In the genomic region with DNA sequence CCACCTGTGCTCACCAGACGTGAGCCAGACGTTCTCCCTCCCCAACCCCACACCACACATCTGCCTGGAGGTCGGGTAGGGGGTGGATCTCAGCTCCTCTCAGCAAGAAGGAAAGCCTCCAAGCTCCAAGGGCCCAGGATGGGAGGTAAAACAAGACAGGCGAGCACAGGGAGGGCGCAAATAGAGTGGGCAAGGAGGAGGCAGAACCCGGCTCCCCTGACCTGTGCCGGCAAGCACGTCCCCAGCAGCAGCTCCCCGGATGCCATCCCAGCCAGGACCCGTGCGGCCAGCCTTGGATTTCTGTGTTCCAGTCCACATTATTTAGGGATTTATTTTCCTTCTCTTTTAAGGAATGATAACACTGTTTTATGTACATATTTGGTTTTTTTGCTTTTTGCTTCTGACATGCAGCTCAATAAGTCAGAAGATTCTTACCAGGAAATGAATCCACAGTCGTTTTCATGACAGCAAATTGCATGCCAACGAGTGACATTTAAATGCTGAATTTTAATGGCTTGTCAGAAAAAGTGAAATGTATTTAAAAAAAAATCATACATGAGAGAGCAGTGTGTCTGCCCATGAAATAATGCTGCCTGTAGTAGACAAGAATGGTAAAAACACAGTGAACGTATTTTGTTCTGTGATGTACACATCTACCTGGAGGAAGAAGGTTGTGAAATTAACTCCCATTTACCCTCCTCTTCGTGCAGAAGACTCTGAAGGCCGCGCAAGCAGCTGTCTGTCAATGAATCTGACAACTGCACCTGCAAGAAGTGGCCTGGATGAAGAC, we compare ENCODE assay signal across 16 cellular contexts.
DNase-seq lines count a peak whose midpoint lies in the region; ATAC-seq and TF ChIP-seq lines count a peak whose summit lies in the region.
"Had no signal": no experiment of that assay in that cellular context is flagged by ENCODE, and none has a peak within 500 bp of the region (broad histone marks: within the 10 kb centered on the region; RNA-seq: fewer than 3 reads in every experiment).

No MANE protein-coding gene starts in this region.

- H3K79me2 ChIP-seq in trophoblast cell (ENCODE audit: control insufficient read depth, insufficient read depth, low read length, poor library complexity) = no peaks in the 10 kb centered on the region

- no peak for ATAC-seq in lung (ENCODE audit: insufficient read depth, low FRiP score)
- no peak for ATAC-seq in activated naive CD4-positive, alpha-beta T cell treated with anti-CD3 and anti-CD28 coated beads, Interleukin-2, amount 50 U/mL, for 72 hours
- no peak for ATAC-seq in stimulated activated effector memory CD8-positive, alpha-beta T cell treated with anti-CD3 and anti-CD28 coated beads, Interleukin-12 subunit alpha, Interleukin-12 subunit beta, amount 100 ng/mL, for 72 hours
- ATAC-seq: CD8-positive, alpha-beta T cell had no signal

- H2AK5ac ChIP-seq in trophoblast cell (ENCODE audit: low read length) = no peak overlapping the region

- no peak overlapping the region for H4K91ac ChIP-seq in trophoblast cell (ENCODE audit: low read depth, low read length)

- H3K4ac ChIP-seq in trophoblast cell (ENCODE audit: low read depth, low read length) = no peak overlapping the region

- no peak overlapping the region for H3K14ac ChIP-seq in trophoblast cell (ENCODE audit: low read length)

- H2BK5ac ChIP-seq in trophoblast cell (ENCODE audit: low read depth, low read length, poor library complexity) = no peak overlapping the region

- H3K4me3 ChIP-seq in lung (no peak overlapping the region), trophoblast cell (ENCODE audit: low read depth, low read length) (no peak overlapping the region)

- H3K27me3 ChIP-seq in lung (ENCODE audit: control insufficient read depth, insufficient read depth) (no peaks in the 10 kb centered on the region), trophoblast cell (ENCODE audit: insufficient read depth, low read length) (no peaks in the 10 kb centered on the region)

- peaks cover 8 to 25% of the 10 kb centered on the region in 2 donors for H3K36me3 Mint-ChIP-seq in activated naive CD4-positive, alpha-beta T cell treated with anti-CD3 and anti-CD28 coated beads, Interleukin-2, amount 50 U/mL, for 72 hours
- no peaks in the 10 kb centered on the region for H3K36me3 Mint-ChIP-seq in stimulated activated effector memory CD8-positive, alpha-beta T cell treated with anti-CD3 and anti-CD28 coated beads, Interleukin-12 subunit alpha, Interleukin-12 subunit beta, amount 100 ng/mL, for 72 hours
- H3K36me3 Mint-ChIP-seq in T-helper 2 cell treated with Interferon-gamma antibody and Interleukin-4, amounts not matched to agents 5 μg/mL and 100 μg/mL, for 36 hours (ENCODE audit: low read depth) = peaks cover 4% of the 10 kb centered on the region
- H3K36me3 Mint-ChIP-seq: CD14-positive monocyte; CD8-positive, alpha-beta T cell had no signal

- H3K9me3 ChIP-seq in lung (ENCODE audit: control insufficient read depth in 2 of 2, insufficient read depth in 1 of 2, low read length in 1 of 2) (peaks cover 5 to 6% of the 10 kb centered on the region in 2 donors), trophoblast cell (ENCODE audit: insufficient read depth, low read depth, low read length) (peaks cover 41% of the 10 kb centered on the region)

- no peak overlapping the region for H3K4me2 ChIP-seq in trophoblast cell (ENCODE audit: low read length)

- no peak overlapping the region for H4K12ac ChIP-seq in trophoblast cell (ENCODE audit: low read depth, low read length)

- 83 to 84% methylated on average over 17 of the region's 17 CpGs for WGBS in lung, 2 donors
- no CpG with 5 or more reads among the region's 17 CpGs for WGBS in trophoblast cell (ENCODE audit: extremely low coverage, insufficient coverage, insufficient read length)

- H3K79me1 ChIP-seq in trophoblast cell (ENCODE audit: low read length) = no peaks in the 10 kb centered on the region

- H3K27ac Mint-ChIP-seq in activated naive CD4-positive, alpha-beta T cell treated with anti-CD3 and anti-CD28 coated beads, Interleukin-2, amount 50 U/mL, for 72 hours = no peak overlapping the region
- no peak overlapping the region for H3K27ac Mint-ChIP-seq in stimulated activated effector memory CD8-positive, alpha-beta T cell treated with anti-CD3 and anti-CD28 coated beads, Interleukin-12 subunit alpha, Interleukin-12 subunit beta, amount 100 ng/mL, for 72 hours
- H3K27ac Mint-ChIP-seq in T-helper 2 cell treated with Interferon-gamma antibody and Interleukin-4, amounts not matched to agents 5 μg/mL and 100 μg/mL, for 36 hours = no peak overlapping the region
- H3K27ac Mint-ChIP-seq: CD14-positive monocyte; CD8-positive, alpha-beta T cell had no signal

- TF ChIP-seq CTCF in lung (IDR thresholded peaks at IDR 0.05; ENCODE audit: control extremely low read depth, extremely low read depth) = no peak

- no peak overlapping the region for H3K4me3 Mint-ChIP-seq in stimulated activated effector memory CD8-positive, alpha-beta T cell treated with anti-CD3 and anti-CD28 coated beads, Interleukin-12 subunit alpha, Interleukin-12 subunit beta, amount 100 ng/mL, for 72 hours
- no peak overlapping the region for H3K4me3 Mint-ChIP-seq in T-helper 2 cell treated with Interferon-gamma antibody and Interleukin-4, amounts not matched to agents 5 μg/mL and 100 μg/mL, for 36 hours
- H3K4me3 Mint-ChIP-seq: CD14-positive monocyte; CD8-positive, alpha-beta T cell had no signal

- H2BK120ac ChIP-seq in trophoblast cell (ENCODE audit: insufficient read depth, low read length, poor library complexity) = no peak overlapping the region

- H3K4me1 Mint-ChIP-seq in stimulated activated effector memory CD8-positive, alpha-beta T cell treated with anti-CD3 and anti-CD28 coated beads, Interleukin-12 subunit alpha, Interleukin-12 subunit beta, amount 100 ng/mL, for 72 hours = no peaks in the 10 kb centered on the region
- H3K4me1 Mint-ChIP-seq in T-helper 2 cell treated with Interferon-gamma antibody and Interleukin-4, amounts not matched to agents 5 μg/mL and 100 μg/mL, for 36 hours (ENCODE audit: low read depth) = no peaks in the 10 kb centered on the region
- H3K4me1 Mint-ChIP-seq: CD14-positive monocyte had no signal

- no peak overlapping the region for H3K18ac ChIP-seq in trophoblast cell (ENCODE audit: low read length)

- H2AFZ ChIP-seq in trophoblast cell (ENCODE audit: insufficient read depth, low read length, poor library complexity) = no peak overlapping the region

- peaks cover 21 to 35% of the 10 kb centered on the region in 2 donors for H3K9me3 Mint-ChIP-seq in activated naive CD4-positive, alpha-beta T cell treated with anti-CD3 and anti-CD28 coated beads, Interleukin-2, amount 50 U/mL, for 72 hours
- H3K9me3 Mint-ChIP-seq in stimulated activated effector memory CD8-positive, alpha-beta T cell treated with anti-CD3 and anti-CD28 coated beads, Interleukin-12 subunit alpha, Interleukin-12 subunit beta, amount 100 ng/mL, for 72 hours = peaks cover 22% of the 10 kb centered on the region
- H3K9me3 Mint-ChIP-seq in T-helper 2 cell treated with Interferon-gamma antibody and Interleukin-4, amounts not matched to agents 5 μg/mL and 100 μg/mL, for 36 hours = peaks cover 61% of the 10 kb centered on the region

- H2BK12ac ChIP-seq in trophoblast cell (ENCODE audit: low read length) = no peak overlapping the region

- DNase-seq in activated CD8-positive, alpha-beta memory T cell treated with anti-CD3 and anti-CD28 coated beads for 24 hours = peak; percentile 3
- DNase-seq in activated CD8-positive, alpha-beta memory T cell treated with anti-CD3 and anti-CD28 coated beads, Interleukin-2, amount 50 U/mL, for 48 hours = no peak
- DNase-seq in ecto neural progenitor cell (ENCODE audit: low spot score) (peak; percentile 29), lung (ENCODE audit: low spot score) (peak; percentile 17), trophoblast cell (no peak)
- DNase-seq in activated naive CD4-positive, alpha-beta T cell treated with anti-CD3 and anti-CD28 coated beads, Interleukin-2, amount 50 U/mL, for 72 hours (ENCODE audit: low spot score in 2 of 2) = no peak
- DNase-seq in stimulated activated effector memory CD8-positive, alpha-beta T cell treated with anti-CD3 and anti-CD28 coated beads, Interleukin-12 subunit alpha, Interleukin-12 subunit beta, amount 100 ng/mL, for 72 hours (ENCODE audit: low spot score in 2 of 2) = no peak
- DNase-seq in T-helper 2 cell treated with Interferon-gamma antibody and Interleukin-4, amounts not matched to agents 5 μg/mL and 100 μg/mL, for 36 hours (ENCODE audit: low spot score) = no peak
- DNase-seq: CD8-positive, alpha-beta T cell; COR-L47; DND-41; GDM1; IMR-90 had no signal

- H3K27ac ChIP-seq in lung (ENCODE audit: low read depth in 1 of 2, low read length in 1 of 2) (no peak overlapping the region), trophoblast cell (ENCODE audit: low read depth, low read length) (no peak overlapping the region)
- H3K27ac ChIP-seq: 22Rv1, HL-60 had no signal

- no peak overlapping the region for H3K23ac ChIP-seq in trophoblast cell (ENCODE audit: low read length)

- H3K36me3 ChIP-seq in lung (ENCODE audit: control insufficient read depth in 2 of 2, insufficient read depth in 2 of 2, low read length in 2 of 2) (no peaks in the 10 kb centered on the region), trophoblast cell (ENCODE audit: control insufficient read depth in 1 of 2, insufficient read depth in 2 of 2, low read length in 2 of 2) (no peaks in the 10 kb centered on the region)

- peak overlapping the region; percentile 69 for H3K9ac ChIP-seq in trophoblast cell (ENCODE audit: low read length)

- no peaks in the 10 kb centered on the region for H3K27me3 Mint-ChIP-seq in T-helper 2 cell treated with Interferon-gamma antibody and Interleukin-4, amounts not matched to agents 5 μg/mL and 100 μg/mL, for 36 hours (ENCODE audit: low read depth)

- H4K8ac ChIP-seq in trophoblast cell (ENCODE audit: low read depth, low read length) = no peak overlapping the region

- H3K4me1 ChIP-seq in lung (ENCODE audit: control insufficient read depth in 2 of 2, insufficient read depth in 2 of 2, low read length in 2 of 2) (no peaks in the 10 kb centered on the region), trophoblast cell (ENCODE audit: control insufficient read depth in 1 of 2, insufficient read depth in 2 of 2, low read length in 2 of 2) (no peaks in the 10 kb centered on the region)

Comparison
In these comparisons a context has a peak if more than half of its experiments do, and no peak if none do; other contexts are left out.
1. DNase-seq: peak in activated CD8-positive, alpha-beta memory T cell treated with anti-CD3 and anti-CD28 coated beads for 24 hours (single experiment), ecto neural progenitor cell (single experiment) and lung (single experiment); none in activated CD8-positive, alpha-beta memory T cell treated with anti-CD3 and anti-CD28 coated beads, Interleukin-2, amount 50 U/mL, for 48 hours (single experiment), trophoblast cell (0 of 2), activated naive CD4-positive, alpha-beta T cell treated with anti-CD3 and anti-CD28 coated beads, Interleukin-2, amount 50 U/mL, for 72 hours (0 of 2), stimulated activated effector memory CD8-positive, alpha-beta T cell treated with anti-CD3 and anti-CD28 coated beads, Interleukin-12 subunit alpha, Interleukin-12 subunit beta, amount 100 ng/mL, for 72 hours (0 of 2) and T-helper 2 cell treated with Interferon-gamma antibody and Interleukin-4, amounts not matched to agents 5 μg/mL and 100 μg/mL, for 36 hours (single experiment).